Comparison of ENCODE assay signal across 1 cellular context in the genomic region with DNA sequence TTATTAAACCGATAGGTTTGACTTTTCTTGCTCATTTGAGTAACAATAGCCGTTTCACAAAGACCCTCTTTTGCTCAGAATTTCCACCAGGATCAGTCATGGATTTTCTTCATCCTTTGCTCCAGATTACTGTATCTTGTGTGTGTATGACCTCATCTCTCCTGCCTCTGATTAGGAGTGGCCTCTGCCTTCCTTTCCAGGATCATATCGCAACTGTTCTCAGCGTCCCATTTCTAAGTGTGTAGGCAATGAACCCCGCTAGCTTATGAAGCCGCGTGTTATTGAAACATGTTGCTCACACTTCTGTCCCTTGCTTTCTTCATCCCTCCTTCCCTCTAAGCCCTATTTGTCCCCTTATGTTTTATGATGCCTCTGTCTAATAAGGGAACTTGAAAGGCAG.
TF ChIP-seq lines count a peak whose summit lies in the region.

No MANE protein-coding gene starts in this region.

TF ChIP-seq in K562, 482 proteins besides CTCF, POLR2A, EP300 and RAD21 (continued from another document):
- TF ChIP-seq HMGXB4 (CRISPR knock-in tag; IDR thresholded peaks at IDR 0.05): no peak
- TF ChIP-seq, protein P1, sequence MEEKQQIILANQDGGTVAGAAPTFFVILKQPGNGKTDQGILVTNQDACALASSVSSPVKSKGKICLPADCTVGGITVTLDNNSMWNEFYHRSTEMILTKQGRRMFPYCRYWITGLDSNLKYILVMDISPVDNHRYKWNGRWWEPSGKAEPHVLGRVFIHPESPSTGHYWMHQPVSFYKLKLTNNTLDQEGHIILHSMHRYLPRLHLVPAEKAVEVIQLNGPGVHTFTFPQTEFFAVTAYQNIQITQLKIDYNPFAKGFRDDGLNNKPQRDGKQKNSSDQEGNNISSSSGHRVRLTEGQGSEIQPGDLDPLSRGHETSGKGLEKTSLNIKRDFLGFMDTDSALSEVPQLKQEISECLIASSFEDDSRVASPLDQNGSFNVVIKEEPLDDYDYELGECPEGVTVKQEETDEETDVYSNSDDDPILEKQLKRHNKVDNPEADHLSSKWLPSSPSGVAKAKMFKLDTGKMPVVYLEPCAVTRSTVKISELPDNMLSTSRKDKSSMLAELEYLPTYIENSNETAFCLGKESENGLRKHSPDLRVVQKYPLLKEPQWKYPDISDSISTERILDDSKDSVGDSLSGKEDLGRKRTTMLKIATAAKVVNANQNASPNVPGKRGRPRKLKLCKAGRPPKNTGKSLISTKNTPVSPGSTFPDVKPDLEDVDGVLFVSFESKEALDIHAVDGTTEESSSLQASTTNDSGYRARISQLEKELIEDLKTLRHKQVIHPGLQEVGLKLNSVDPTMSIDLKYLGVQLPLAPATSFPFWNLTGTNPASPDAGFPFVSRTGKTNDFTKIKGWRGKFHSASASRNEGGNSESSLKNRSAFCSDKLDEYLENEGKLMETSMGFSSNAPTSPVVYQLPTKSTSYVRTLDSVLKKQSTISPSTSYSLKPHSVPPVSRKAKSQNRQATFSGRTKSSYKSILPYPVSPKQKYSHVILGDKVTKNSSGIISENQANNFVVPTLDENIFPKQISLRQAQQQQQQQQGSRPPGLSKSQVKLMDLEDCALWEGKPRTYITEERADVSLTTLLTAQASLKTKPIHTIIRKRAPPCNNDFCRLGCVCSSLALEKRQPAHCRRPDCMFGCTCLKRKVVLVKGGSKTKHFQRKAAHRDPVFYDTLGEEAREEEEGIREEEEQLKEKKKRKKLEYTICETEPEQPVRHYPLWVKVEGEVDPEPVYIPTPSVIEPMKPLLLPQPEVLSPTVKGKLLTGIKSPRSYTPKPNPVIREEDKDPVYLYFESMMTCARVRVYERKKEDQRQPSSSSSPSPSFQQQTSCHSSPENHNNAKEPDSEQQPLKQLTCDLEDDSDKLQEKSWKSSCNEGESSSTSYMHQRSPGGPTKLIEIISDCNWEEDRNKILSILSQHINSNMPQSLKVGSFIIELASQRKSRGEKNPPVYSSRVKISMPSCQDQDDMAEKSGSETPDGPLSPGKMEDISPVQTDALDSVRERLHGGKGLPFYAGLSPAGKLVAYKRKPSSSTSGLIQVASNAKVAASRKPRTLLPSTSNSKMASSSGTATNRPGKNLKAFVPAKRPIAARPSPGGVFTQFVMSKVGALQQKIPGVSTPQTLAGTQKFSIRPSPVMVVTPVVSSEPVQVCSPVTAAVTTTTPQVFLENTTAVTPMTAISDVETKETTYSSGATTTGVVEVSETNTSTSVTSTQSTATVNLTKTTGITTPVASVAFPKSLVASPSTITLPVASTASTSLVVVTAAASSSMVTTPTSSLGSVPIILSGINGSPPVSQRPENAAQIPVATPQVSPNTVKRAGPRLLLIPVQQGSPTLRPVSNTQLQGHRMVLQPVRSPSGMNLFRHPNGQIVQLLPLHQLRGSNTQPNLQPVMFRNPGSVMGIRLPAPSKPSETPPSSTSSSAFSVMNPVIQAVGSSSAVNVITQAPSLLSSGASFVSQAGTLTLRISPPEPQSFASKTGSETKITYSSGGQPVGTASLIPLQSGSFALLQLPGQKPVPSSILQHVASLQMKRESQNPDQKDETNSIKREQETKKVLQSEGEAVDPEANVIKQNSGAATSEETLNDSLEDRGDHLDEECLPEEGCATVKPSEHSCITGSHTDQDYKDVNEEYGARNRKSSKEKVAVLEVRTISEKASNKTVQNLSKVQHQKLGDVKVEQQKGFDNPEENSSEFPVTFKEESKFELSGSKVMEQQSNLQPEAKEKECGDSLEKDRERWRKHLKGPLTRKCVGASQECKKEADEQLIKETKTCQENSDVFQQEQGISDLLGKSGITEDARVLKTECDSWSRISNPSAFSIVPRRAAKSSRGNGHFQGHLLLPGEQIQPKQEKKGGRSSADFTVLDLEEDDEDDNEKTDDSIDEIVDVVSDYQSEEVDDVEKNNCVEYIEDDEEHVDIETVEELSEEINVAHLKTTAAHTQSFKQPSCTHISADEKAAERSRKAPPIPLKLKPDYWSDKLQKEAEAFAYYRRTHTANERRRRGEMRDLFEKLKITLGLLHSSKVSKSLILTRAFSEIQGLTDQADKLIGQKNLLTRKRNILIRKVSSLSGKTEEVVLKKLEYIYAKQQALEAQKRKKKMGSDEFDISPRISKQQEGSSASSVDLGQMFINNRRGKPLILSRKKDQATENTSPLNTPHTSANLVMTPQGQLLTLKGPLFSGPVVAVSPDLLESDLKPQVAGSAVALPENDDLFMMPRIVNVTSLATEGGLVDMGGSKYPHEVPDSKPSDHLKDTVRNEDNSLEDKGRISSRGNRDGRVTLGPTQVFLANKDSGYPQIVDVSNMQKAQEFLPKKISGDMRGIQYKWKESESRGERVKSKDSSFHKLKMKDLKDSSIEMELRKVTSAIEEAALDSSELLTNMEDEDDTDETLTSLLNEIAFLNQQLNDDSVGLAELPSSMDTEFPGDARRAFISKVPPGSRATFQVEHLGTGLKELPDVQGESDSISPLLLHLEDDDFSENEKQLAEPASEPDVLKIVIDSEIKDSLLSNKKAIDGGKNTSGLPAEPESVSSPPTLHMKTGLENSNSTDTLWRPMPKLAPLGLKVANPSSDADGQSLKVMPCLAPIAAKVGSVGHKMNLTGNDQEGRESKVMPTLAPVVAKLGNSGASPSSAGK (IDR thresholded peaks at IDR 0.05): peak; percentile 23; the same call in 1 of the 2 replicates
- TF ChIP-seq TBL1XR1 (IDR thresholded peaks at IDR 0.05; ENCODE audit: low read length in 2 of 2): no peak
- no peak for TF ChIP-seq ZNF766 (CRISPR knock-in tag; conservative IDR thresholded peaks at IDR 0.05)
- no peak for TF ChIP-seq ETS2 (tag; IDR thresholded peaks at IDR 0.05; ENCODE audit: borderline replicate concordance, poor library complexity, severe bottlenecking)
- no peak for TF ChIP-seq POLR2AphosphoS2 (IDR thresholded peaks at IDR 0.05; ENCODE audit: low read length)
- TF ChIP-seq ZNF134 (CRISPR knock-in tag; conservative IDR thresholded peaks at IDR 0.05): peak; percentile 98
- TF ChIP-seq EGR1 (conservative IDR thresholded peaks at IDR 0.05): no peak
- TF ChIP-seq, protein P2, sequence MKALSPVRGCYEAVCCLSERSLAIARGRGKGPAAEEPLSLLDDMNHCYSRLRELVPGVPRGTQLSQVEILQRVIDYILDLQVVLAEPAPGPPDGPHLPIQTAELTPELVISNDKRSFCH (CRISPR knock-in tag; IDR thresholded peaks at IDR 0.05): no peak
- TF ChIP-seq, protein P2 (tag; IDR thresholded peaks at IDR 0.05): no peak
- TF ChIP-seq POLR3G (IDR thresholded peaks at IDR 0.05; ENCODE audit: extremely low read depth, insufficient read length, insufficient replicate concordance): no peak
- no peak for TF ChIP-seq ZBTB9 (CRISPR knock-in tag; IDR thresholded peaks at IDR 0.05)
- TF ChIP-seq CLOCK (CRISPR knock-in tag; IDR thresholded peaks at IDR 0.05; ENCODE audit: borderline replicate concordance): no peak
- 0 out of 2 replicates have a peak, but pooled peaks have one; percentile 16 for TF ChIP-seq CTBP1 (IDR thresholded peaks at IDR 0.05; ENCODE audit: borderline replicate concordance)
- TF ChIP-seq ZKSCAN8 (CRISPR knock-in tag; IDR thresholded peaks at IDR 0.05): no peak
- peak; percentile 33; the same call in 1 of the 2 replicates for TF ChIP-seq ZNF175 (CRISPR knock-in tag; IDR thresholded peaks at IDR 0.05; ENCODE audit: low read depth)
- TF ChIP-seq POLR2G (IDR thresholded peaks at IDR 0.05; ENCODE audit: low read depth, low read length): no peak
